21 cellular contexts compared by ENCODE assay signal in genomic region chr9:76004526-76004925, GRCh38.
A peak's percentile ranks its signal among the peaks of the same experiment; 100 is the strongest.
DNase-seq lines count a peak whose midpoint lies in the region; ATAC-seq and TF ChIP-seq lines count a peak whose summit lies in the region.
"Had no signal": no experiment of that assay in that cellular context is flagged by ENCODE, and none has a peak within 500 bp of the region (broad histone marks: within the 10 kb centered on the region; RNA-seq: fewer than 3 reads in every experiment).

No MANE protein-coding gene starts in this region.

- H3K27me3 ChIP-seq in gastrocnemius medialis: no peaks in the 10 kb centered on the region
- H3K27me3 ChIP-seq: breast epithelium, stomach had no signal

- H3K4me1 Mint-ChIP-seq in activated T-helper 17 cell treated with anti-CD3 and anti-CD28 coated beads, Interleukin-2, amount 50 U/mL, for 72 hours: peaks cover 13% of the 10 kb centered on the region
- H3K4me1 Mint-ChIP-seq in T-helper 17 cell: peaks cover 12% of the 10 kb centered on the region
- H3K4me1 Mint-ChIP-seq: B cell, IgD-negative memory B cell had no signal

- H3K36me3 ChIP-seq in gastrocnemius medialis: no peaks in the 10 kb centered on the region
- H3K36me3 ChIP-seq: breast epithelium, stomach had no signal

- TF ChIP-seq POLR2A in gastrocnemius medialis (IDR thresholded peaks at IDR 0.05): no peak

- intact Hi-C loops in gastrocnemius medialis (cut with DNase I; ENCODE audit: low total_unique reads): no loop called here

- H3K27ac ChIP-seq in gastrocnemius medialis: no peak overlapping the region
- H3K27ac ChIP-seq: breast epithelium, skin epidermis, stomach had no signal

- peak; percentile 36 for DNase-seq in GM13976 (ENCODE audit: low spot score)
- DNase-seq in COLO829 (ENCODE audit: low spot score): no peak
- no peak for DNase-seq in T-helper 17 cell
- DNase-seq in gastrocnemius medialis: no peak
- DNase-seq: activated naive CD4-positive, alpha-beta T cell; DMS153; hypothalamus; left colon; NCI-H2081 treated with DMSO at 0.1 percent for 48 hours; NCI-H526; OCI-M1; SK-N-SH; stomach had no signal

- no peaks in the 10 kb centered on the region for H3K9me3 Mint-ChIP-seq in activated T-helper 17 cell treated with anti-CD3 and anti-CD28 coated beads, Interleukin-2, amount 50 U/mL, for 72 hours

- no peak overlapping the region for H3K4me3 ChIP-seq in gastrocnemius medialis
- H3K4me3 ChIP-seq: breast epithelium, skin epidermis, stomach had no signal

- H3K4me1 ChIP-seq in gastrocnemius medialis: no peaks in the 10 kb centered on the region
- H3K4me1 ChIP-seq: breast epithelium, stomach had no signal

- peaks cover 4% of the 10 kb centered on the region for H3K27me3 Mint-ChIP-seq in activated T-helper 17 cell treated with anti-CD3 and anti-CD28 coated beads, Interleukin-2, amount 50 U/mL, for 72 hours
- H3K27me3 Mint-ChIP-seq in T-helper 17 cell: no peaks in the 10 kb centered on the region
- H3K27me3 Mint-ChIP-seq: IgD-negative memory B cell had no signal

- H3K36me3 Mint-ChIP-seq in activated T-helper 17 cell treated with anti-CD3 and anti-CD28 coated beads, Interleukin-2, amount 50 U/mL, for 72 hours (ENCODE audit: low read depth): no peaks in the 10 kb centered on the region
- H3K36me3 Mint-ChIP-seq in T-helper 17 cell (ENCODE audit: low read depth): peaks cover 2% of the 10 kb centered on the region
- H3K36me3 Mint-ChIP-seq: IgD-negative memory B cell had no signal

- no peak overlapping the region for H3K27ac Mint-ChIP-seq in activated T-helper 17 cell treated with anti-CD3 and anti-CD28 coated beads, Interleukin-2, amount 50 U/mL, for 72 hours
- H3K27ac Mint-ChIP-seq in T-helper 17 cell: no peak overlapping the region
- H3K27ac Mint-ChIP-seq: B cell, IgD-negative memory B cell had no signal

- H3K4me3 Mint-ChIP-seq in activated T-helper 17 cell treated with anti-CD3 and anti-CD28 coated beads, Interleukin-2, amount 50 U/mL, for 72 hours: peak overlapping the region; percentile 27
- no peak overlapping the region for H3K4me3 Mint-ChIP-seq in T-helper 17 cell
- H3K4me3 Mint-ChIP-seq: B cell, IgD-negative memory B cell had no signal

- peak; percentile 68 for ATAC-seq in GM19035 (IDR thresholded peaks at IDR 0.05; ENCODE audit: unreplicated experiment)
- ATAC-seq in HG02798 (IDR thresholded peaks at IDR 0.05; ENCODE audit: poor library complexity, unreplicated experiment): peak; percentile 69
- ATAC-seq in activated T-helper 17 cell treated with anti-CD3 and anti-CD28 coated beads, Interleukin-2, amount 50 U/mL, for 72 hours (replicated peaks): peak; percentile 87
- no peak for ATAC-seq in T-helper 17 cell
- ATAC-seq in HG03139 (IDR thresholded peaks at IDR 0.05; ENCODE audit: unreplicated experiment): no peak
- ATAC-seq in gastrocnemius medialis: no peak
- ATAC-seq: left colon had no signal

- in situ Hi-C loops in GM13976 (cut with MboI; ENCODE audit: low sequenced_read_pairs, unreplicated experiment): no loop called here
- in situ Hi-C loops in gastrocnemius medialis (cut with MboI; ENCODE audit: low sequenced_read_pairs in 4 of 4): loop anchor here in 1 of 4 donors (25.0 kb wide), 1 partner anchor 92 kb away; no protein-coding TSS in a partner anchor

- no peak for TF ChIP-seq CTCF in GM13976 (IDR thresholded peaks at IDR 0.05; ENCODE audit: borderline replicate concordance, control extremely low read depth, extremely low read depth, insufficient read depth, missing control alignments)
- TF ChIP-seq CTCF in gastrocnemius medialis (IDR thresholded peaks at IDR 0.05 in 4 of 5, conservative IDR thresholded peaks at IDR 0.05 in 1 of 5): no peak

- H3K9me3 ChIP-seq in T-helper 17 cell (ENCODE audit: control insufficient read depth, low read length, poor library complexity, severe bottlenecking): no peaks in the 10 kb centered on the region
- no peaks in the 10 kb centered on the region for H3K9me3 ChIP-seq in gastrocnemius medialis
- H3K9me3 ChIP-seq: breast epithelium, SK-N-SH, stomach had no signal

Comparison
In these comparisons a context has a peak if more than half of its experiments do, and no peak if none do; other contexts are left out.
1. ATAC-seq: peak in GM19035 (single experiment), HG02798 (single experiment) and activated T-helper 17 cell treated with anti-CD3 and anti-CD28 coated beads, Interleukin-2, amount 50 U/mL, for 72 hours (single experiment); none in T-helper 17 cell (single experiment), HG03139 (single experiment) and gastrocnemius medialis (0 of 2).